1 cellular context compared by ENCODE assay signal in the genomic region with DNA sequence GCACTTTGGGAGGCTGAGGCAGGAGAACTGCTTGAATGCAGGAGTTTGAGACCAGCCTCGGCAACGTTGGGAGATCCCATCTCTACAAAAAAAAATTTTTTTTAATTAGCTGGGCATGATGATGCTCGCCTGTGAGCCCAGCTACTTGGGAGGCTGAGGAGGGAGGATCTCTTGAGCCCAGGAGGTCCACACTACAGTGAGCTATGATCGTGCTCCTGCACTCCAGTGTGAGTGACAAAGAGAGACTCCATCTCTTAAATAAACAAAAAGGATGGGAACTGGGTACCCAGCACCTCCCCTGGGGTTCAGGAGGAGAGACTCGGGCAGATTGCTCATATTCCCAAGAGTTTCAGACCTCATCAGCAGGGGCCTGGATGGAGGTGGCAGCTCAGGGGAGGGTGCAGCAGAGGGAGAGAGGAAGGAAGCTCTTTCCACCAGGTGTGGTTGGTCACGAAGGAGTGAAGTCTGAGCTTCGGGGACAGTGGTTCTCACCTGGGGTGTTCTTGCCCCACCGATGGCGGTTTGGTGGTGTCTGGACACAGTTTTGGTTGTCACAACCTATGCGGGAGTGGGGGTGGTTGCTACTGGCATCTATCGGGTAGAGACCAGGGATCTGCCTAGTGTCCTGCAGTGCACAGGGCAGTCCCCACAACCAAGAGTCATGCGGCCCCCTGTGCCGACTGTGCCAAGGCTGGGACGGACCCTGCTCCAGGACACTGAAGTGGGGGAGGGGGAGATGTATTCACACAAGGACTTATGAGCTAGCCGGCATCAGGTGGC.
TF ChIP-seq lines count a peak whose summit lies in the region.

No MANE protein-coding gene starts in this region.

TF ChIP-seq in H1, 55 proteins besides CTCF, POLR2A, EP300 and RAD21:
- TF ChIP-seq ZNF274 (IDR thresholded peaks at IDR 0.05; ENCODE audit: borderline replicate concordance, extremely low read depth, low read length) = no peak
- TF ChIP-seq RFX5 (IDR thresholded peaks at IDR 0.05; ENCODE audit: borderline replicate concordance, low read depth, low read length) = no peak
- TF ChIP-seq TAF1 (IDR thresholded peaks at IDR 0.05; ENCODE audit: low read depth, low read length) = no peak
- TF ChIP-seq HDAC2 (IDR thresholded peaks at IDR 0.05; ENCODE audit: borderline replicate concordance in 1 of 2, low read depth in 2 of 2, low read length in 2 of 2) = no peak
- TF ChIP-seq SAP30 (IDR thresholded peaks at IDR 0.05; ENCODE audit: insufficient read depth, insufficient replicate concordance, low read length) = no peak
- TF ChIP-seq, protein P1, sequence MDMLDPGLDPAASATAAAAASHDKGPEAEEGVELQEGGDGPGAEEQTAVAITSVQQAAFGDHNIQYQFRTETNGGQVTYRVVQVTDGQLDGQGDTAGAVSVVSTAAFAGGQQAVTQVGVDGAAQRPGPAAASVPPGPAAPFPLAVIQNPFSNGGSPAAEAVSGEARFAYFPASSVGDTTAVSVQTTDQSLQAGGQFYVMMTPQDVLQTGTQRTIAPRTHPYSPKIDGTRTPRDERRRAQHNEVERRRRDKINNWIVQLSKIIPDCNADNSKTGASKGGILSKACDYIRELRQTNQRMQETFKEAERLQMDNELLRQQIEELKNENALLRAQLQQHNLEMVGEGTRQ (IDR thresholded peaks at IDR 0.05; ENCODE audit: low read length) = no peak
- TF ChIP-seq BCL11A (IDR thresholded peaks at IDR 0.05; ENCODE audit: low read depth in 2 of 2, low read length in 2 of 2) = no peak
- TF ChIP-seq JUN (IDR thresholded peaks at IDR 0.05; ENCODE audit: low read depth, low read length) = no peak
- TF ChIP-seq TAF7 (optimal IDR thresholded peaks at IDR 0.05; ENCODE audit: borderline replicate concordance, low read depth, low read length) = no peak
- no peak for TF ChIP-seq KDM4A (IDR thresholded peaks at IDR 0.05; ENCODE audit: low read depth, low read length, severe bottlenecking)
- no peak for TF ChIP-seq TEAD4 (IDR thresholded peaks at IDR 0.05; ENCODE audit: low read depth, low read length)
- TF ChIP-seq CHD2 (IDR thresholded peaks at IDR 0.05; ENCODE audit: low read length) = no peak
- TF ChIP-seq CREB1 (IDR thresholded peaks at IDR 0.05) = no peak
- TF ChIP-seq JUND (IDR thresholded peaks at IDR 0.05; ENCODE audit: low read length) = no peak
- TF ChIP-seq SIX5 (IDR thresholded peaks at IDR 0.05; ENCODE audit: low read depth, low read length) = no peak
- TF ChIP-seq SIRT6 (IDR thresholded peaks at IDR 0.05; ENCODE audit: low read length) = no peak
